Comparison of ENCODE assay signal across 38 cellular contexts in the genomic region with DNA sequence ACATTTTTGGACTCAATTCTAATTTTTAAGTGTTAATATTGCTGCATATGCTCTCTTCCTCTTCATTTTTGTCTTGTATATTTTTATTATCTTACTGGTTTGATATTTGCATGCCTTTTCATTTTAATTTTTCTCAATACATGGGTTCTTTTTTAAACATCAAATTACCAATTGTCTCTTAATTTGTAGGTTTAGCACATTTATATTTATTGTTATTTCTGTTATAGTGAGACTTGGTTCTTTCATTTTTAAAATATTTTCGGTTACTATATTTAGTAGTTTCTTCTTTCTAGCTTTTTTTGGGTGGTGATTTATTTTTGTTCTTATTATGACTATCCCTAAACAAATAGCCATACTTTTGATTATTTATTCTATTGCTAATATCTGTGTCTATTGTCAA. TPM values are rescaled to one million over a fixed set of nuclear protein-coding genes. Genes with fewer than 3 reads are reported as not detected.
"Had no signal": no experiment of that assay in that cellular context is flagged by ENCODE, and none has a peak within 500 bp of the region (broad histone marks: within the 10 kb centered on the region; RNA-seq: fewer than 3 reads in every experiment).

No MANE protein-coding gene starts in this region.

- H3K27ac ChIP-seq: adrenal gland, body of pancreas, brain microvascular endothelial cell, breast epithelium, VCaP had no signal

- H3K27ac Mint-ChIP-seq: activated B cell treated with CpG ODN at 0.5 μM for 24 hours; activated CD4-positive, alpha-beta memory T cell treated with anti-CD3 and anti-CD28 coated beads for 36 hours; activated CD4-positive, alpha-beta T cell treated with anti-CD3 and anti-CD28 coated beads, Interleukin-2, amount 10 ng/mL, durations not matched to agents 24 days and 14 days; activated CD8-positive, alpha-beta T cell treated with anti-CD3 and anti-CD28 coated beads for 36 hours; activated naive CD4-positive, alpha-beta T cell treated with anti-CD3 and anti-CD28 coated beads for 36 hours; activated naive CD4-positive, alpha-beta T cell treated with anti-CD3 and anti-CD28 coated beads, Interleukin-2, amount 50 U/mL, for 72 hours; activated naive CD8-positive, alpha-beta T cell treated with anti-CD3 and anti-CD28 coated beads for 36 hours; activated T-cell treated with anti-CD3 and anti-CD28 coated beads, Interleukin-2, amount 50 U/mL, for 72 hours; activated T-helper 1 cell treated with anti-CD3 and anti-CD28 coated beads, Interleukin-12 subunit alpha, Interleukin-12 subunit beta, Interleukin-2, Interleukin-4 antibody, amounts not matched to agents 30 ng/mL and 10 ng/mL and 1 ng/mL, durations not matched to agents 14 hours and 24 hours and 36 hours; activated T-helper 17 cell treated with anti-CD3 and anti-CD28 coated beads, Interleukin-2, amount 50 U/mL, for 72 hours; T-helper 1 cell treated with Interleukin-12 subunit alpha and Interleukin-12 subunit beta and Interleukin-4 antibody, amounts not matched to agents 30 μg/mL and 1 μg/mL, for 36 hours; T-helper 2 cell treated with Interferon-gamma antibody and Interleukin-4, amounts not matched to agents 5 μg/mL and 100 μg/mL, for 36 hours had no signal

- FAIRE-seq: astrocyte, TTC549 had no signal

- H3K4me1 Mint-ChIP-seq: activated B cell treated with CpG ODN at 0.5 μM for 24 hours; activated CD4-positive, alpha-beta T cell treated with anti-CD3 and anti-CD28 coated beads, Interleukin-2, amount 10 ng/mL, durations not matched to agents 24 days and 14 days; activated naive CD8-positive, alpha-beta T cell treated with anti-CD3 and anti-CD28 coated beads for 36 hours; activated T-helper 17 cell treated with anti-CD3 and anti-CD28 coated beads, Interleukin-2, amount 50 U/mL, for 72 hours had no signal

- H3K4me1 ChIP-seq: adrenal gland, body of pancreas, breast epithelium had no signal

- DNase-seq: activated B cell treated with CpG ODN at 0.5 μM for 24 hours; activated CD4-positive, alpha-beta memory T cell treated with anti-CD3 and anti-CD28 coated beads for 36 hours; activated CD4-positive, alpha-beta T cell treated with anti-CD3 and anti-CD28 coated beads for 4 hours; activated CD4-positive, alpha-beta T cell treated with anti-CD3 and anti-CD28 coated beads, Interleukin-2, amount 10 ng/mL, durations not matched to agents 24 days and 14 days; activated CD4-positive, alpha-beta T cell treated with anti-CD3 and anti-CD28 coated beads, Interleukin-2, amount 50 U/mL, for 1 hour; activated CD4-positive, alpha-beta T cell treated with anti-CD3 and anti-CD28 coated beads, Interleukin-2, amount 50 U/mL, for 4 hours; activated CD4-positive, CD25-positive, alpha-beta regulatory T cell treated with anti-CD3 and anti-CD28 coated beads, Interleukin-2, amount 50 U/mL, for 72 hours; activated CD8-positive, alpha-beta memory T cell treated with anti-CD3 and anti-CD28 coated beads, Interleukin-2, amount 50 U/mL, for 4 hours; activated CD8-positive, alpha-beta T cell treated with anti-CD3 and anti-CD28 coated beads for 36 hours; activated effector memory CD4-positive, alpha-beta T cell treated with anti-CD3 and anti-CD28 coated beads, Interleukin-2, amount 50 U/mL, for 16 hours; activated gamma-delta T cell treated with Interleukin-2 at 50 U/mL for 16 hours; activated naive CD4-positive, alpha-beta T cell; activated naive CD4-positive, alpha-beta T cell treated with anti-CD3 and anti-CD28 coated beads for 36 hours; activated naive CD4-positive, alpha-beta T cell treated with anti-CD3 and anti-CD28 coated beads, Interleukin-2, amount 50 U/mL, for 16 hours; activated naive CD8-positive, alpha-beta T cell treated with anti-CD3 and anti-CD28 coated beads for 36 hours; activated T-cell treated with anti-CD3 and anti-CD28 coated beads for 4 hours; activated T-cell treated with anti-CD3 and anti-CD28 coated beads, Interleukin-2, amount 50 U/mL, for 1 hour; activated T-cell treated with anti-CD3 and anti-CD28 coated beads, Interleukin-2, amount 50 U/mL, for 4 hours; activated T-cell treated with anti-CD3 and anti-CD28 coated beads, Interleukin-2, amount 50 U/mL, for 72 hours; adrenal gland; amniotic stem cell; aorta; body of pancreas; brain microvascular endothelial cell; central memory CD4-positive, alpha-beta T cell; T-helper 1 cell; T-helper 2 cell; T-helper 9 cell had no signal

- H3K9me3 Mint-ChIP-seq: activated CD4-positive, alpha-beta T cell treated with anti-CD3 and anti-CD28 coated beads, Interleukin-2, amount 10 ng/mL, durations not matched to agents 24 days and 14 days; activated CD8-positive, alpha-beta T cell treated with anti-CD3 and anti-CD28 coated beads for 36 hours; activated naive CD4-positive, alpha-beta T cell treated with anti-CD3 and anti-CD28 coated beads for 36 hours; activated T-helper 1 cell treated with anti-CD3 and anti-CD28 coated beads, Interleukin-12 subunit alpha, Interleukin-12 subunit beta, Interleukin-2, Interleukin-4 antibody, amounts not matched to agents 30 ng/mL and 10 ng/mL and 1 ng/mL, durations not matched to agents 14 hours and 24 hours and 36 hours; T-helper 1 cell treated with Interleukin-12 subunit alpha and Interleukin-12 subunit beta and Interleukin-4 antibody, amounts not matched to agents 30 μg/mL and 1 μg/mL, for 36 hours; T-helper 2 cell treated with Interferon-gamma antibody and Interleukin-4, amounts not matched to agents 5 μg/mL and 100 μg/mL, for 36 hours had no signal

- H3K4me3 ChIP-seq: adrenal gland, body of pancreas, breast epithelium had no signal

- H3K36me3 ChIP-seq: adrenal gland, brain microvascular endothelial cell, breast epithelium had no signal

- H3K27me3 ChIP-seq: adrenal gland, body of pancreas, brain microvascular endothelial cell, breast epithelium had no signal

- H3K27me3 Mint-ChIP-seq: activated B cell treated with CpG ODN at 0.5 μM for 24 hours; activated CD4-positive, alpha-beta memory T cell treated with anti-CD3 and anti-CD28 coated beads for 36 hours; activated CD4-positive, alpha-beta T cell treated with anti-CD3 and anti-CD28 coated beads, Interleukin-2, amount 10 ng/mL, durations not matched to agents 24 days and 14 days; activated CD8-positive, alpha-beta T cell treated with anti-CD3 and anti-CD28 coated beads for 36 hours; activated naive CD8-positive, alpha-beta T cell treated with anti-CD3 and anti-CD28 coated beads for 36 hours had no signal

- H3K36me3 Mint-ChIP-seq: activated CD4-positive, alpha-beta memory T cell treated with anti-CD3 and anti-CD28 coated beads for 36 hours; activated naive CD4-positive, alpha-beta T cell treated with anti-CD3 and anti-CD28 coated beads, Interleukin-2, amount 50 U/mL, for 72 hours; activated naive CD8-positive, alpha-beta T cell treated with anti-CD3 and anti-CD28 coated beads for 36 hours had no signal

- H3K4me3 Mint-ChIP-seq: activated B cell treated with CpG ODN at 0.5 μM for 24 hours; activated CD4-positive, alpha-beta memory T cell treated with anti-CD3 and anti-CD28 coated beads for 36 hours; activated CD4-positive, alpha-beta T cell treated with anti-CD3 and anti-CD28 coated beads, Interleukin-2, amount 10 ng/mL, durations not matched to agents 24 days and 14 days; activated CD8-positive, alpha-beta T cell treated with anti-CD3 and anti-CD28 coated beads for 36 hours; activated naive CD4-positive, alpha-beta T cell treated with anti-CD3 and anti-CD28 coated beads for 36 hours; activated naive CD8-positive, alpha-beta T cell treated with anti-CD3 and anti-CD28 coated beads for 36 hours; activated T-cell treated with anti-CD3 and anti-CD28 coated beads, Interleukin-2, amount 50 U/mL, for 4 hours; activated T-cell treated with anti-CD3 and anti-CD28 coated beads, Interleukin-2, amount 50 U/mL, for 72 hours; activated T-helper 1 cell treated with anti-CD3 and anti-CD28 coated beads, Interleukin-12 subunit alpha, Interleukin-12 subunit beta, Interleukin-2, Interleukin-4 antibody, amounts not matched to agents 30 ng/mL and 10 ng/mL and 1 ng/mL, durations not matched to agents 14 hours and 24 hours and 36 hours; activated T-helper 17 cell treated with anti-CD3 and anti-CD28 coated beads, Interleukin-2, amount 50 U/mL, for 72 hours; T-helper 1 cell treated with Interleukin-12 subunit alpha and Interleukin-12 subunit beta and Interleukin-4 antibody, amounts not matched to agents 30 μg/mL and 1 μg/mL, for 36 hours; T-helper 2 cell treated with Interferon-gamma antibody and Interleukin-4, amounts not matched to agents 5 μg/mL and 100 μg/mL, for 36 hours had no signal

- H3K9me3 ChIP-seq: body of pancreas had no signal

- ATAC-seq: activated CD8-positive, alpha-beta T cell treated with anti-CD3 and anti-CD28 coated beads for 36 hours; activated naive CD4-positive, alpha-beta T cell treated with anti-CD3 and anti-CD28 coated beads, Interleukin-2, amount 50 U/mL, for 72 hours; activated T-cell treated with anti-CD3 and anti-CD28 coated beads, Interleukin-2, amount 50 U/mL, for 4 hours; activated T-cell treated with anti-CD3 and anti-CD28 coated beads, Interleukin-2, amount 50 U/mL, for 72 hours; activated T-helper 17 cell treated with anti-CD3 and anti-CD28 coated beads, Interleukin-2, amount 50 U/mL, for 72 hours; body of pancreas had no signal

RNA-seq across cellular contexts. Expression of a gene that starts 19.4 kb away (rescaled TPM):
- total RNA-seq: activated B cell treated with CpG ODN at 0.5 μM for 24 hours; activated CD4-positive, alpha-beta memory T cell treated with anti-CD3 and anti-CD28 coated beads for 36 hours; activated CD4-positive, alpha-beta T cell treated with anti-CD3 and anti-CD28 coated beads, Interleukin-2, amount 10 ng/mL, durations not matched to agents 24 days and 14 days; activated CD8-positive, alpha-beta memory T cell treated with anti-CD3 and anti-CD28 coated beads for 36 hours; activated CD8-positive, alpha-beta T cell treated with anti-CD3 and anti-CD28 coated beads for 36 hours; activated naive CD4-positive, alpha-beta T cell treated with anti-CD3 and anti-CD28 coated beads for 36 hours; activated naive CD4-positive, alpha-beta T cell treated with anti-CD3 and anti-CD28 coated beads, Interleukin-2, amount 50 U/mL, for 72 hours; activated naive CD8-positive, alpha-beta T cell treated with anti-CD3 and anti-CD28 coated beads for 36 hours; activated T-cell treated with anti-CD3 and anti-CD28 coated beads, Interleukin-2, amount 50 U/mL, for 4 hours; activated T-cell treated with anti-CD3 and anti-CD28 coated beads, Interleukin-2, amount 50 U/mL, for 72 hours; activated T-helper 1 cell treated with anti-CD3 and anti-CD28 coated beads, Interleukin-12 subunit alpha, Interleukin-12 subunit beta, Interleukin-2, Interleukin-4 antibody, amounts not matched to agents 30 ng/mL and 10 ng/mL and 1 ng/mL, durations not matched to agents 14 hours and 24 hours and 36 hours; activated T-helper 17 cell treated with anti-CD3 and anti-CD28 coated beads, Interleukin-2, amount 50 U/mL, for 72 hours had no signal
